ENCODE assay signal across 8 cellular contexts in genomic region chr1:155017946-155018316, GRCh38. TPM values are rescaled to one million over a fixed set of nuclear protein-coding genes. Genes with fewer than 3 reads are reported as not detected.
DNase-seq lines count a peak whose midpoint lies in the region; ATAC-seq and TF ChIP-seq lines count a peak whose summit lies in the region.

No MANE protein-coding gene starts in this region.

- DNase-seq in Panc1 (ENCODE audit: low read depth, low spot score): no peak
- DNase-seq in esophagus muscularis mucosa (ENCODE audit: extremely low spot score): no peak
- DNase-seq in skeletal muscle cell (ENCODE audit: low read depth): no peak
- DNase-seq in stimulated activated CD4-positive, alpha-beta T cell treated with anti-CD3 and anti-CD28 coated beads, Interleukin-4, amount 100 ng/mL, for 24 hours: no peak
- no peak for DNase-seq in omental fat pad (ENCODE audit: low spot score)
- no peak for DNase-seq in ureter (ENCODE audit: low spot score)

- peak; percentile 22 for ATAC-seq in GM19035 (IDR thresholded peaks at IDR 0.05; ENCODE audit: unreplicated experiment)
- no peak; the same call in 1 of the 2 replicates for ATAC-seq in Panc1
- ATAC-seq in HG02884 (IDR thresholded peaks at IDR 0.05; ENCODE audit: unreplicated experiment): no peak
- no peak for ATAC-seq in omental fat pad (ENCODE audit: low FRiP score)

- H3K4me1 ChIP-seq in Panc1 (ENCODE audit: control insufficient read depth, insufficient read depth, low read length): peaks cover 26% of the 10 kb centered on the region
- H3K4me1 ChIP-seq in esophagus muscularis mucosa: peaks cover 23 to 47% (median 35%) of the 10 kb centered on the region in 4 donors

- no peak for TF ChIP-seq CTCF in Panc1 (IDR thresholded peaks at IDR 0.05)
- no peak for TF ChIP-seq CTCF in esophagus muscularis mucosa (IDR thresholded peaks at IDR 0.05)
- no peak for TF ChIP-seq CTCF in omental fat pad (IDR thresholded peaks at IDR 0.05)

- H3K4me3 ChIP-seq in Panc1 (ENCODE audit: low read depth in 2 of 2, low read length in 2 of 2) (peak overlapping the region; percentile 32 to 38), esophagus muscularis mucosa (peak overlapping the region; percentile 54 to 66 (median 58)), skeletal muscle cell (ENCODE audit: low read depth, low read length) (peak overlapping the region; percentile 31)

- H3K27ac ChIP-seq in Panc1 (ENCODE audit: low read length) (peak overlapping the region; percentile 78), esophagus muscularis mucosa (replicated peaks in 1 of 4) (peak overlapping the region; percentile 86 to 92 (median 90))

- CTCF ChIA-PET in Panc1 (lab: Charles Lee): interaction anchor here (0.5 to 1.5 kb wide), 7 partner anchors 16 to 205 kb away, joined by 3 to 16 read pairs (median 5); partner anchors contain the start of genes SHC1 and ZBTB7B

- BruUV-seq in Panc1 (replicated peaks; lab: Mats Ljungman, UMichigan): no TSS peak

- H3K9me3 ChIP-seq in Panc1 (ENCODE audit: control insufficient read depth, insufficient read depth, low read depth, low read length) (no peaks in the 10 kb centered on the region), esophagus muscularis mucosa (no peaks in the 10 kb centered on the region)

- in situ Hi-C loops in Panc1 (cut with HindIII; ENCODE audit: low pct_unique_long_range_greater_than_20kb, low sequenced_read_pairs): no loop called here

- TF ChIP-seq EP300 in esophagus muscularis mucosa (IDR thresholded peaks at IDR 0.05): no peak

- 0 out of 2 replicates have a peak, but pooled peaks cover 7% of the 10 kb centered on the region for H3K36me3 ChIP-seq in Panc1 (ENCODE audit: control insufficient read depth, insufficient read depth, low read length)
- peaks cover 9 to 30% (median 24%) of the 10 kb centered on the region in 4 donors for H3K36me3 ChIP-seq in esophagus muscularis mucosa

- no peaks in the 10 kb centered on the region for H3K27me3 ChIP-seq in Panc1 (ENCODE audit: control insufficient read depth, insufficient read depth, low read length)
- no peaks in the 10 kb centered on the region for H3K27me3 ChIP-seq in esophagus muscularis mucosa

- no peak for TF ChIP-seq POLR2A in esophagus muscularis mucosa (IDR thresholded peaks at IDR 0.05; ENCODE audit: low read depth)

- WGBS in esophagus muscularis mucosa: 48% methylated on average over 6 of the region's 6 CpGs

- intact Hi-C loops in Panc1 (cut with micrococcal nuclease; ENCODE audit: unreplicated experiment): no loop called here
- intact Hi-C loops in esophagus muscularis mucosa (cut with DNase I): loop anchor here (5.0 kb wide), 2 partner anchors 56 to 81 kb away; partner anchors contain the start of genes PMVK and PYGO2

- POLR2A ChIA-PET in Panc1 (lab: Charles Lee): interaction anchor here (0.6 kb wide), 1 partner anchor 14 kb away, joined by 11 read pairs; no protein-coding TSS in a partner anchor

RNA-seq across cellular contexts. Expression of gene ZBTB7B, which starts 15.3 kb away (rescaled TPM):
- total RNA-seq in Panc1 (2021; ENCODE audit: unreplicated experiment) (55.8 TPM), esophagus muscularis mucosa (10 to 100 TPM; 50.0 to 68.9 (median 55.8) TPM), omental fat pad (10 to 100 TPM; 38.6 to 66.4 (median 49.2) TPM), ureter (92.8 TPM)
- 51.5 TPM for polyA plus RNA-seq in Panc1 (2012; ENCODE audit: insufficient read length)

RNA-seq across cellular contexts. Expression of gene DCST2, which starts 15.7 kb away (rescaled TPM):
- total RNA-seq in Panc1 (2021; ENCODE audit: unreplicated experiment) (0.13 TPM), esophagus muscularis mucosa (under 1 TPM in 2 of 4 donors, not detected in 2; 0.11 to 0.19 TPM), omental fat pad (under 1 TPM in 3 of 4 donors, not detected in 1; 0.36 to 0.79 (median 0.38) TPM), ureter (1.2 TPM)
- not detected for polyA plus RNA-seq in Panc1 (2012; ENCODE audit: insufficient read length)

RNA-seq across cellular contexts. Expression of gene DCST1, which starts 15.7 kb away (rescaled TPM):
- not detected for total RNA-seq in Panc1 (2021; ENCODE audit: unreplicated experiment)
- not detected for polyA plus RNA-seq in Panc1 (2012; ENCODE audit: insufficient read length)
- under 1 TPM in 1 of 4 donors, not detected in 3; 0.42 TPM for total RNA-seq in esophagus muscularis mucosa
- not detected for total RNA-seq in omental fat pad
- total RNA-seq in ureter: not detected

RNA-seq across cellular contexts. Expression of gene LENEP, which starts 24.5 kb away (rescaled TPM):
- total RNA-seq in Panc1 (2021; ENCODE audit: unreplicated experiment) (0.67 TPM), esophagus muscularis mucosa (not detected), omental fat pad (not detected), ureter (0.94 TPM)
- not detected for polyA plus RNA-seq in Panc1 (2012; ENCODE audit: insufficient read length)

RNA-seq across cellular contexts. Expression of gene ADAM15, which starts 33.2 kb away (rescaled TPM):
- total RNA-seq in Panc1 (2021; ENCODE audit: unreplicated experiment) (41.7 TPM), esophagus muscularis mucosa (100 to 1,000 TPM in 2 of 4 donors, 10 to 100 TPM in 2; 61.5 to 142 (median 115) TPM), omental fat pad (100 to 1,000 TPM; 116 to 262 (median 157) TPM), ureter (152 TPM)
- polyA plus RNA-seq in Panc1 (2012; ENCODE audit: insufficient read length): 45.7 TPM
